ENCODE assay signal across 9 cellular contexts in the genomic region with DNA sequence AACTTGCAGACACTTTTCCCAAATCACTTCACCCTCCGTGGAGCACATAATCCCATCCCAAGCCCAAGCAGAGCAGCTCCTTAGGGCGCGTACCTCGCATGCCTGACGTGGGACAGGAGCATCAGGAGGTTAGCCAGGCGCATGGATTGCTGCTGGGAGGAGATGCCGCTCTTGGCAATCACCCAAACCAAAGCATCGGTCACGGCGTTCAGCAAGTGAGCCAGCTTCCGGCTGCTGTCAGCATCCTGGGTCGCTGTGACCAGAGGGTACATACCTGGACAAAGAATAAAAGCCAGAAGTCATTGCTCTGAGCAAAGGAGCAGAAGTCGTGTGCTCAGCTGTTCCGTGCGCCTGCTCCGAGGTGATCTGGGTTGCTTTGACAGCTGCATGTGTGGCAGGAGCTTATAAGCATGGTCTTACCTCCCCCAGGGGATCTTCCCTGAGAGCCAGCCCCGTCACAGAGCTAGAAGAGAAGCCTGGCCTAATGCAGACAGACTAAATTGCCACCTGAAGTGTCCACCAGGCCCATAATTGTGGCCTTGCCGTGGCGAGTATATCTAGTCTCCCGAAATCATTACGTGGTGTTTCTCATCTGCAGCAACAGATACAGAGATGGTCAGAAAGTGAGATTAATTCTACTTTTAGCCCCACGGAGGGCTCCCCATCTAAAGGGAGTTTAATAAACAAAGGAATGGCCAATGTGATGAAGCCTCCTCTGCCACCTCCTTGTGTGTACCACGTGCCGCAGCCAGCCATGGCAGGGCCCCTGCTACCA. TPM values are rescaled to one million over a fixed set of nuclear protein-coding genes. Genes with fewer than 3 reads are reported as not detected.
A peak's percentile ranks its signal among the peaks of the same experiment; 100 is the strongest.
DNase-seq lines count a peak whose midpoint lies in the region; ATAC-seq, FAIRE-seq and TF ChIP-seq lines count a peak whose summit lies in the region.
"Had no signal": no experiment of that assay in that cellular context is flagged by ENCODE, and none has a peak within 500 bp of the region (broad histone marks: within the 10 kb centered on the region; RNA-seq: fewer than 3 reads in every experiment).

No MANE protein-coding gene starts in this region.

- H3K27me3 ChIP-seq in BE2C = no peaks in the 10 kb centered on the region
- H3K27me3 ChIP-seq in small intestine (ENCODE audit: control insufficient read depth in 2 of 2, insufficient read depth in 2 of 2, low read length in 2 of 2) = no peaks in the 10 kb centered on the region

- no peak overlapping the region for H3K4me3 Mint-ChIP-seq in effector memory CD8-positive, alpha-beta T cell
- no peak overlapping the region for H3K4me3 Mint-ChIP-seq in activated T-cell treated with anti-CD3 and anti-CD28 coated beads, Interleukin-2, amount 50 U/mL, for 4 hours

- DNase-seq in BE2C (peak; percentile 75), NCI-H2107 treated with DMSO at 0.1 percent for 48 hours (lab: John Stamatoyannopoulos, UW; ENCODE audit: unreplicated experiment) (peak; percentile 59), small intestine (no peak)
- DNase-seq in effector memory CD8-positive, alpha-beta T cell = no peak
- DNase-seq in activated T-cell treated with anti-CD3 and anti-CD28 coated beads, Interleukin-2, amount 50 U/mL, for 4 hours = no peak
- no peak for DNase-seq in activated CD4-positive, CD25-positive, alpha-beta regulatory T cell (lab: John Stamatoyannopoulos, UW)
- DNase-seq: left ventricle myocardium superior had no signal

- H3K36me3 Mint-ChIP-seq in effector memory CD8-positive, alpha-beta T cell (ENCODE audit: insufficient read depth) = peaks cover 29% of the 10 kb centered on the region
- H3K36me3 Mint-ChIP-seq in activated T-cell treated with anti-CD3 and anti-CD28 coated beads, Interleukin-2, amount 50 U/mL, for 4 hours (ENCODE audit: insufficient read depth) = peaks cover 4% of the 10 kb centered on the region

- peak; percentile 8 for ATAC-seq in GM19455 (IDR thresholded peaks at IDR 0.05; ENCODE audit: unreplicated experiment)
- ATAC-seq in effector memory CD8-positive, alpha-beta T cell (replicated peaks) = no peak
- no peak for ATAC-seq in GM21515 (IDR thresholded peaks at IDR 0.05; ENCODE audit: unreplicated experiment)
- ATAC-seq in activated T-cell treated with anti-CD3 and anti-CD28 coated beads, Interleukin-2, amount 50 U/mL, for 4 hours = no peak
- ATAC-seq: left ventricle myocardium superior had no signal

- peak overlapping the region; percentile 44 to 61 for H3K27ac Mint-ChIP-seq in effector memory CD8-positive, alpha-beta T cell

- H3K9me3 ChIP-seq in BE2C (no peaks in the 10 kb centered on the region), small intestine (ENCODE audit: control insufficient read depth, low read depth) (no peaks in the 10 kb centered on the region)

- no peaks in the 10 kb centered on the region for H3K9me3 Mint-ChIP-seq in effector memory CD8-positive, alpha-beta T cell
- no peaks in the 10 kb centered on the region for H3K9me3 Mint-ChIP-seq in activated T-cell treated with anti-CD3 and anti-CD28 coated beads, Interleukin-2, amount 50 U/mL, for 4 hours

- H3K27ac ChIP-seq in small intestine (ENCODE audit: low read depth in 1 of 2, low read length in 1 of 2) = peak overlapping the region in 1 of 2 donors; percentile 70

- peaks cover 10 to 21% of the 10 kb centered on the region in 2 donors for H3K4me1 Mint-ChIP-seq in effector memory CD8-positive, alpha-beta T cell (ENCODE audit: low read depth in 2 of 2)
- H3K4me1 Mint-ChIP-seq in activated T-cell treated with anti-CD3 and anti-CD28 coated beads, Interleukin-2, amount 50 U/mL, for 4 hours (ENCODE audit: low read depth) = peaks cover 6% of the 10 kb centered on the region

- TF ChIP-seq CTCF in BE2C (IDR thresholded peaks at IDR 0.05; ENCODE audit: low read depth, low read length) = no peak

- FAIRE-seq in small intestine (lab: Jason Lieb, UNC) = no peak

- H3K4me3 ChIP-seq in BE2C (ENCODE audit: low read depth, low read length) (peak overlapping the region; percentile 31), small intestine (ENCODE audit: low read depth in 1 of 2, low read length in 2 of 2) (no peak overlapping the region)

- H3K27me3 Mint-ChIP-seq in effector memory CD8-positive, alpha-beta T cell = no peaks in the 10 kb centered on the region
- no peaks in the 10 kb centered on the region for H3K27me3 Mint-ChIP-seq in activated T-cell treated with anti-CD3 and anti-CD28 coated beads, Interleukin-2, amount 50 U/mL, for 4 hours (ENCODE audit: low read depth)

- H3K36me3 ChIP-seq in BE2C (no peaks in the 10 kb centered on the region), small intestine (ENCODE audit: control insufficient read depth in 2 of 2, insufficient read depth in 2 of 2, low read length in 2 of 2) (peaks cover 0 to 2% of the 10 kb centered on the region in 2 donors)

- 64 to 74% (median 72%) methylated on average over 24 of the region's 24 CpGs for WGBS in small intestine, 3 donors

- peaks cover 22% of the 10 kb centered on the region for H3K4me1 ChIP-seq in BE2C
- H3K4me1 ChIP-seq in small intestine (ENCODE audit: control insufficient read depth in 2 of 2, insufficient read depth in 1 of 2, low read depth in 1 of 2, low read length in 1 of 2) = no peaks in the 10 kb centered on the region

RNA-seq across cellular contexts. Expression of a gene that starts 59.1 kb away (rescaled TPM):
- 0.49 TPM for polyA plus RNA-seq in BE2C (2012; ENCODE audit: insufficient read depth, insufficient read length, low read depth)
- under 1 TPM in 1 of 3 donors, not detected in 2; 0.19 TPM for polyA plus RNA-seq in small intestine
- 1 to 10 TPM; 1.3 to 4.5 (median 4.4) TPM for total RNA-seq in activated T-cell treated with anti-CD3 and anti-CD28 coated beads, Interleukin-2, amount 50 U/mL, for 4 hours

Comparison
In these comparisons a context has a peak if more than half of its experiments do, and no peak if none do; other contexts are left out.
1. DNase-seq: peak in BE2C (single experiment) and NCI-H2107 treated with DMSO at 0.1 percent for 48 hours (single experiment); none in effector memory CD8-positive, alpha-beta T cell (0 of 3), small intestine (single experiment), activated T-cell treated with anti-CD3 and anti-CD28 coated beads, Interleukin-2, amount 50 U/mL, for 4 hours (single experiment) and activated CD4-positive, CD25-positive, alpha-beta regulatory T cell (0 of 4).